ENCODE assay signal across 20 cellular contexts in the genomic region with DNA sequence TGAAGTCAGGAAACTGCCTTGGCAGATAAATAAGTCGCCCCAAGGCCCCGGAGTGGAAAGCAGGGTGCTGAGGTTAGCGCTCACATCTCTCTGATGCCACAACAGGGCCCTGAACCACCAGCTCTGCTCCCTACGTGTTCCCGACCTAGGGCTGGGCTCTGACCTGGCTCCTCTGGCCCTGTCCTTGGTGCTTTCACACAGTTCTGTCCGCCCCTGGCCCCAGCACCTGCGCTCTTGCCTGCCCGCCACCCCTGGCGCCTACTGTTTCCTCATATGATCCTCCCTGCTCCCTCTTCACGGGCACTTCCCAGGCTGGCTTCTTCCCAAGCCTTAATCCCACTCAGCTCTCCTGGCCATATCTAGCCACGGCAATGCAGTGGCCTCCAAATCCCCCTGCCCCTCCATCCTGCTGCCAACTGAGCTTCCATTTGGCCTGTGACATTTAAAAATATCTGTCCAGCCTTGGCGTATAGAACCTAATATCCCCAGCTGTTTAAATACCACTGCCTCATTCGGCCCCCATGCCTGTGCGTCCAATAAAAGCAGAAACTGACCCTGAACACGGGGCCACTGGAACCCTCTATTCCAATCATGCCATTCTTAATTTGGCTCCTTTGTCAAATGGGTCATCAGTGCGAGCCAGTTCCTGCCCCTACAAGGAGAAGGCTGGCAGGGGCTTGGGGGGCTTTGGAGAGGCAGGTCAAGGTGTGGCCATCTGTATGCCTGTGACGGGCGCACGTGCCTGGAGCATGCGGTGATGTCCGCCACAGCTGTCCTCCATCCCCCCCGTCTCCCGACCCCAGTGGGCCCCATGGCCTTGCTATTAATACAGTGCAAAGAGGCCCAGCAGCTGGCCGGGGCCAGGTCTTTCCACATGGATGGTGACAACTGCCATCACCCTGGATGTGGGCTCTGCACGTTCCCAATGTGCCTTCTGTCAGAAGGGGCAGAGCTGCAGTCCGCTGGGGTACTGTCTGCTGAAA. TPM values are rescaled to one million over a fixed set of nuclear protein-coding genes. Genes with fewer than 3 reads are reported as not detected.
"Had no signal": no experiment of that assay in that cellular context is flagged by ENCODE, and none has a peak within 500 bp of the region (broad histone marks: within the 10 kb centered on the region; RNA-seq: fewer than 3 reads in every experiment).

No MANE protein-coding gene starts in this region.

- H3K27ac Mint-ChIP-seq: naive thymus-derived CD8-positive, alpha-beta T cell; neural progenitor cell had no signal

- H3K9me3 ChIP-seq: heart left ventricle, pancreas, prostate gland had no signal

- H3K4me3 Mint-ChIP-seq: naive thymus-derived CD8-positive, alpha-beta T cell; neural progenitor cell had no signal

- H3K4me2 ChIP-seq: neural progenitor cell had no signal

- H3K27ac ChIP-seq: coronary artery, dorsolateral prefrontal cortex, heart left ventricle, neural progenitor cell, pancreas, prostate gland had no signal

- DNase-seq: dorsolateral prefrontal cortex; effector CD8-positive, alpha-beta T cell; foreskin melanocyte; heart left ventricle; hippocampal formation; left colon; left ventricle myocardium superior; naive thymus-derived CD8-positive, alpha-beta T cell; occipital lobe; pancreas; retina; small intestine; stimulated activated CD4-positive, alpha-beta T cell treated with anti-CD3 and anti-CD28 coated beads, Interleukin-2, amount 100 ng/mL, for 48 hours; stimulated activated naive CD4-positive, alpha-beta T cell treated with Interleukin-2 at 50 U/mL for 16 hours; trophoblast cell had no signal

- H3K36me3 ChIP-seq: heart left ventricle, neural progenitor cell, pancreas, prostate gland had no signal

- H3K4me1 ChIP-seq: heart left ventricle, neural progenitor cell, pancreas, prostate gland had no signal

- FAIRE-seq: pancreas, small intestine had no signal

- H3K9ac ChIP-seq: neural progenitor cell had no signal

- H3K27me3 Mint-ChIP-seq: naive thymus-derived CD8-positive, alpha-beta T cell had no signal

- H2AFZ ChIP-seq: neural progenitor cell had no signal

- H3K4me3 ChIP-seq: coronary artery, dorsolateral prefrontal cortex, heart left ventricle, neural progenitor cell, pancreas, prostate gland had no signal

- ATAC-seq: left colon; left ventricle myocardium superior; naive thymus-derived CD8-positive, alpha-beta T cell; pancreas; sciatic nerve had no signal

- H3K27me3 ChIP-seq: dorsolateral prefrontal cortex, heart left ventricle, neural progenitor cell, pancreas had no signal

RNA-seq across cellular contexts. Expression of gene GNAS-AS1, which starts 27.7 kb away (rescaled TPM):
- total RNA-seq: lung microvascular endothelial cell had no signal
